Comparison of ENCODE assay signal across 19 cellular contexts in the genomic region with DNA sequence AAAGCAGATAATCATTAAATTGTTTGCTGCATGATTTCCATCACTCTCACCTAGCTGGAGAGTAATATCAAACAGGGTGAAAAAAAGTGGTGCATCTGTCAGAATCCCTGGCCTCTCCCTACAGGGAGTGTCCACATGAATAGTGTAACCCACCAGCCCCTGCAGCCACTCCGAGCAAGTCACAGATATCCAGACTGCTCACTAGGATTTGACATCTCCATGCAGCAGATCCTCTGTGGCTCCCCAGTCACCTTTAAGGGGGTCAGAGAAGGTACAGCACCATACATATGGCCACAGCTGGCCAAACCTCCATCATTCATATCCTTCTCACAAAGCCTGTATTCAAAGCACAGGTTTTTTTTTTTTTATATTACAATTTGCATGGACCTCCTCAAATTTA.
DNase-seq lines count a peak whose midpoint lies in the region; ATAC-seq, FAIRE-seq and TF ChIP-seq lines count a peak whose summit lies in the region.
"Had no signal": no experiment of that assay in that cellular context is flagged by ENCODE, and none has a peak within 500 bp of the region (broad histone marks: within the 10 kb centered on the region; RNA-seq: fewer than 3 reads in every experiment).

No MANE protein-coding gene starts in this region.

- no peak overlapping the region for H2BK15ac ChIP-seq in H1 (ENCODE audit: low read length)

- H4K20me1 ChIP-seq in H1 (replicated peaks in 1 of 2; ENCODE audit: control insufficient read depth in 1 of 2, insufficient read depth in 2 of 2, low read length in 2 of 2), result no peaks in the 10 kb centered on the region
- H4K20me1 ChIP-seq: BLaER1 treated with 17β-estradiol and CSF1 and Interleukin-3, amounts not matched to agents 10 nM and 100 nM had no signal

- ATAC-seq in GM19328 (IDR thresholded peaks at IDR 0.05; ENCODE audit: unreplicated experiment), result no peak

- H3K79me2 ChIP-seq in H1 (ENCODE audit: control insufficient read depth in 1 of 2, insufficient read depth in 2 of 2, low read length in 2 of 2), result no peaks in the 10 kb centered on the region

- TF ChIP-seq EP300 in H1 (IDR thresholded peaks at IDR 0.05; ENCODE audit: borderline replicate concordance in 1 of 2, low read depth in 2 of 2, low read length in 2 of 2), result no peak

- H3K4me3 ChIP-seq in CD8-positive, alpha-beta memory T cell (ENCODE audit: low read length), result no peak overlapping the region
- no peak overlapping the region for H3K4me3 ChIP-seq in H1 (ENCODE audit: extremely low read depth in 1 of 4, insufficient read depth in 2 of 4, low read depth in 3 of 4, low read length in 4 of 4)
- H3K4me3 ChIP-seq: BLaER1 treated with 17β-estradiol and CSF1 and Interleukin-3, amounts not matched to agents 10 nM and 100 nM had no signal

- no peak for TF ChIP-seq RAD21 in H1 (IDR thresholded peaks at IDR 0.05 in 1 of 2, conservative IDR thresholded peaks at IDR 0.05 in 1 of 2; ENCODE audit: low read depth in 2 of 2, low read length in 2 of 2)

- H3K27me3 ChIP-seq in CD8-positive, alpha-beta memory T cell (ENCODE audit: insufficient read depth, low read length, poor library complexity, severe bottlenecking), result no peaks in the 10 kb centered on the region
- H3K27me3 ChIP-seq in H1 (replicated peaks in 1 of 4; ENCODE audit: control insufficient read depth in 3 of 4, extremely low read depth in 1 of 4, insufficient read depth in 3 of 4, low read length in 3 of 4), result no peaks in the 10 kb centered on the region
- H3K27me3 ChIP-seq: BLaER1 treated with 17β-estradiol and CSF1 and Interleukin-3, amounts not matched to agents 10 nM and 100 nM had no signal

- H3K4me3 Mint-ChIP-seq in activated naive CD4-positive, alpha-beta T cell treated with anti-CD3 and anti-CD28 coated beads, Interleukin-2, amount 50 U/mL, for 24 hours, result no peak overlapping the region
- H3K4me3 Mint-ChIP-seq in activated naive CD4-positive, alpha-beta T cell treated with anti-CD3 and anti-CD28 coated beads, Interleukin-2, amount 10 ng/mL, durations not matched to agents 7 days and 5 days, result no peak overlapping the region
- H3K4me3 Mint-ChIP-seq in CD8-positive, alpha-beta memory T cell, result no peak overlapping the region
- no peak overlapping the region for H3K4me3 Mint-ChIP-seq in type B pancreatic cell
- H3K4me3 Mint-ChIP-seq: CD4-positive, CD25-positive, alpha-beta regulatory T cell; IgD-negative memory B cell had no signal

- no peak for FAIRE-seq in H1 (lab: Jason Lieb, UNC)
- FAIRE-seq: D721Med, GM12891, GM19239, H54 had no signal

- H3K36me3 ChIP-seq in CD8-positive, alpha-beta memory T cell (ENCODE audit: insufficient read depth, low read length), result peaks cover 29% of the 10 kb centered on the region
- H3K36me3 ChIP-seq in H1 (ENCODE audit: control insufficient read depth in 2 of 4, insufficient read depth in 4 of 4, low read length in 3 of 4), result no peaks in the 10 kb centered on the region
- H3K36me3 ChIP-seq: BLaER1 treated with 17β-estradiol and CSF1 and Interleukin-3, amounts not matched to agents 10 nM and 100 nM had no signal

- no peak overlapping the region for H4K91ac ChIP-seq in H1 (replicated peaks; ENCODE audit: insufficient read length, low read length)

- no peak for TF ChIP-seq POLR2A in H1 (IDR thresholded peaks at IDR 0.05; ENCODE audit: control extremely low read depth in 1 of 2, low read depth in 2 of 2, low read length in 2 of 2)

- TF ChIP-seq CTCF in H1 (IDR thresholded peaks at IDR 0.05; ENCODE audit: control extremely low read depth in 1 of 3, insufficient read depth in 1 of 3, low read depth in 1 of 3, low read length in 3 of 3) (no peak), type B pancreatic cell (conservative IDR thresholded peaks at IDR 0.05) (no peak)

- no peaks in the 10 kb centered on the region for H3K23me2 ChIP-seq in H1 (ENCODE audit: low read depth, low read length)

- DNase-seq in activated naive CD4-positive, alpha-beta T cell treated with anti-CD3 and anti-CD28 coated beads, Interleukin-2, amount 10 ng/mL, durations not matched to agents 7 days and 5 days, result no peak
- DNase-seq in CD8-positive, alpha-beta memory T cell, result no peak
- no peak for DNase-seq in H1 (ENCODE audit: low read depth in 1 of 2, low spot score in 2 of 2)
- no peak for DNase-seq in type B pancreatic cell (ENCODE audit: extremely low spot score, unreplicated experiment)
- no peak for DNase-seq in NCI-H2081 treated with DMSO at 0.1 percent for 48 hours (lab: John Stamatoyannopoulos, UW)
- DNase-seq: ACHN; CD4-positive, CD25-positive, alpha-beta regulatory T cell; COR-L47; DMS153; DMS79 treated with DMSO at 0.1 percent for 48 hours; EL had no signal

- peaks cover 34% of the 10 kb centered on the region for H3K36me3 Mint-ChIP-seq in activated naive CD4-positive, alpha-beta T cell treated with anti-CD3 and anti-CD28 coated beads, Interleukin-2, amount 50 U/mL, for 24 hours
- H3K36me3 Mint-ChIP-seq in activated naive CD4-positive, alpha-beta T cell treated with anti-CD3 and anti-CD28 coated beads, Interleukin-2, amount 10 ng/mL, durations not matched to agents 7 days and 5 days, result peaks cover 61% of the 10 kb centered on the region
- peaks cover 7 to 74% (median 24%) of the 10 kb centered on the region in 3 donors for H3K36me3 Mint-ChIP-seq in CD8-positive, alpha-beta memory T cell
- H3K36me3 Mint-ChIP-seq in type B pancreatic cell, result peaks cover 3% of the 10 kb centered on the region
- H3K36me3 Mint-ChIP-seq: IgD-negative memory B cell had no signal

- H3K14ac ChIP-seq in H1 (ENCODE audit: insufficient read length), result no peak overlapping the region

- H2BK120ac ChIP-seq in H1 (replicated peaks; ENCODE audit: low read depth, low read length), result no peak overlapping the region

- no peak overlapping the region for H3K18ac ChIP-seq in H1 (ENCODE audit: extremely low read depth, low read length)

- no peak overlapping the region for H3K9ac ChIP-seq in H1 (replicated peaks in 1 of 4; ENCODE audit: extremely low read depth in 1 of 4, low read depth in 3 of 4, low read length in 3 of 4)
- H3K9ac ChIP-seq: BLaER1 treated with 17β-estradiol and CSF1 and Interleukin-3, amounts not matched to agents 10 nM and 100 nM had no signal

- CTCF ChIA-PET in activated naive CD4-positive, alpha-beta T cell treated with anti-CD3 and anti-CD28 coated beads, Interleukin-2, amount 10 ng/mL, durations not matched to agents 7 days and 5 days (lab: Charles Lee), result no interaction called here
- CTCF ChIA-PET in CD8-positive, alpha-beta memory T cell (lab: Charles Lee), result no interaction called here
- CTCF ChIA-PET in H1 (lab: Charles Lee; ENCODE audit: partially characterized antibody), result interaction anchor here (0.6 to 3.4 kb wide), 3 partner anchors 15 to 350 kb away, joined by 3 to 18 read pairs (median 4); no protein-coding TSS in a partner anchor

- no peak overlapping the region for H4K5ac ChIP-seq in H1 (ENCODE audit: insufficient read length, low read depth, low read length)

- POLR2A ChIA-PET in CD8-positive, alpha-beta memory T cell (lab: Charles Lee), result no interaction called here
- POLR2A ChIA-PET in H1 (lab: Charles Lee; ENCODE audit: partially characterized antibody), result no interaction called here

- peak overlapping the region; percentile 70 for H3K27ac Mint-ChIP-seq in activated naive CD4-positive, alpha-beta T cell treated with anti-CD3 and anti-CD28 coated beads, Interleukin-2, amount 50 U/mL, for 24 hours
- no peak overlapping the region for H3K27ac Mint-ChIP-seq in activated naive CD4-positive, alpha-beta T cell treated with anti-CD3 and anti-CD28 coated beads, Interleukin-2, amount 10 ng/mL, durations not matched to agents 7 days and 5 days
- peak overlapping the region in 5 of 8 donors; percentile 11 to 82 (median 47) for H3K27ac Mint-ChIP-seq in CD8-positive, alpha-beta memory T cell
- H3K27ac Mint-ChIP-seq in type B pancreatic cell, result peak overlapping the region; percentile 3
- H3K27ac Mint-ChIP-seq: IgD-negative memory B cell had no signal

- no peaks in the 10 kb centered on the region for H3K9me3 ChIP-seq in CD8-positive, alpha-beta memory T cell (ENCODE audit: low read length)
- H3K9me3 ChIP-seq in H1 (ENCODE audit: insufficient read depth in 2 of 2, low read depth in 1 of 2, low read length in 1 of 2), result no peaks in the 10 kb centered on the region
- H3K9me3 ChIP-seq: BLaER1 treated with 17β-estradiol and CSF1 and Interleukin-3, amounts not matched to agents 10 nM and 100 nM had no signal

- WGBS in H1 (ENCODE audit: extremely low coverage in 1 of 2, insufficient coverage in 1 of 2, insufficient read length in 1 of 2, insufficient replicate concordance in 2 of 2, low coverage in 1 of 2, low lambda C conversion rate in 2 of 2, missing lambda C conversion rate in 1 of 2), 2 experiments, result 95% methylated on average over 1 of the region's 1 CpG; no CpG with 5 or more reads in 1 of the 2 experiments

- no peak overlapping the region for H3K56ac ChIP-seq in H1 (replicated peaks; ENCODE audit: insufficient read length, low read depth, low read length)

- H2BK5ac ChIP-seq in H1 (ENCODE audit: low read depth, low read length), result no peak overlapping the region

- H3K79me1 ChIP-seq in H1 (ENCODE audit: low read depth, low read length), result no peaks in the 10 kb centered on the region

- no peaks in the 10 kb centered on the region for H3K27me3 Mint-ChIP-seq in activated naive CD4-positive, alpha-beta T cell treated with anti-CD3 and anti-CD28 coated beads, Interleukin-2, amount 50 U/mL, for 24 hours
- H3K27me3 Mint-ChIP-seq in activated naive CD4-positive, alpha-beta T cell treated with anti-CD3 and anti-CD28 coated beads, Interleukin-2, amount 10 ng/mL, durations not matched to agents 7 days and 5 days, result no peaks in the 10 kb centered on the region
- no peaks in the 10 kb centered on the region for H3K27me3 Mint-ChIP-seq in CD8-positive, alpha-beta memory T cell
- no peaks in the 10 kb centered on the region for H3K27me3 Mint-ChIP-seq in type B pancreatic cell
- H3K27me3 Mint-ChIP-seq: CD4-positive, CD25-positive, alpha-beta regulatory T cell; IgD-negative memory B cell had no signal

- no peak overlapping the region for H4K8ac ChIP-seq in H1 (ENCODE audit: extremely low read depth, insufficient read depth, low read length)

- peaks cover 79% of the 10 kb centered on the region for H3K4me1 Mint-ChIP-seq in activated naive CD4-positive, alpha-beta T cell treated with anti-CD3 and anti-CD28 coated beads, Interleukin-2, amount 50 U/mL, for 24 hours
- peaks cover 25% of the 10 kb centered on the region for H3K4me1 Mint-ChIP-seq in activated naive CD4-positive, alpha-beta T cell treated with anti-CD3 and anti-CD28 coated beads, Interleukin-2, amount 10 ng/mL, durations not matched to agents 7 days and 5 days
- peaks cover 35 to 51% (median 50%) of the 10 kb centered on the region in 3 donors for H3K4me1 Mint-ChIP-seq in CD8-positive, alpha-beta memory T cell
- H3K4me1 Mint-ChIP-seq in type B pancreatic cell (ENCODE audit: unreplicated experiment), result peaks cover 7% of the 10 kb centered on the region
- H3K4me1 Mint-ChIP-seq: IgD-negative memory B cell had no signal

- no peaks in the 10 kb centered on the region for H3K9me3 Mint-ChIP-seq in activated naive CD4-positive, alpha-beta T cell treated with anti-CD3 and anti-CD28 coated beads, Interleukin-2, amount 50 U/mL, for 24 hours
- H3K9me3 Mint-ChIP-seq in activated naive CD4-positive, alpha-beta T cell treated with anti-CD3 and anti-CD28 coated beads, Interleukin-2, amount 10 ng/mL, durations not matched to agents 7 days and 5 days, result no peaks in the 10 kb centered on the region
- H3K9me3 Mint-ChIP-seq in CD8-positive, alpha-beta memory T cell, result no peaks in the 10 kb centered on the region
- no peaks in the 10 kb centered on the region for H3K9me3 Mint-ChIP-seq in type B pancreatic cell
- H3K9me3 Mint-ChIP-seq: CD4-positive, CD25-positive, alpha-beta regulatory T cell; IgD-negative memory B cell had no signal

- H2AK5ac ChIP-seq in H1 (ENCODE audit: low read depth, low read length), result no peak overlapping the region

- H2BK20ac ChIP-seq in H1 (ENCODE audit: low read length), result no peak overlapping the region

- no peak overlapping the region for H3K4me2 ChIP-seq in H1 (ENCODE audit: insufficient read depth in 1 of 2, low read depth in 2 of 2, low read length in 2 of 2)
- H3K4me2 ChIP-seq: BLaER1 treated with 17β-estradiol and CSF1 and Interleukin-3, amounts not matched to agents 10 nM and 100 nM had no signal

- H2BK12ac ChIP-seq in H1 (ENCODE audit: low read depth, low read length), result no peak overlapping the region

- no peak overlapping the region for H3K27ac ChIP-seq in CD8-positive, alpha-beta memory T cell (ENCODE audit: low read depth, low read length)
- H3K27ac ChIP-seq in H1 (ENCODE audit: low read depth, low read length), result no peak overlapping the region
- H3K27ac ChIP-seq: BLaER1 treated with 17β-estradiol and CSF1 and Interleukin-3, amounts not matched to agents 10 nM and 100 nM had no signal

- peaks cover 23% of the 10 kb centered on the region for H3K4me1 ChIP-seq in CD8-positive, alpha-beta memory T cell (ENCODE audit: insufficient read depth, low read length)
- no peaks in the 10 kb centered on the region for H3K4me1 ChIP-seq in H1 (replicated peaks in 1 of 4; ENCODE audit: control insufficient read depth in 3 of 4, insufficient read depth in 4 of 4, low read length in 3 of 4)

- no peak overlapping the region for H3K23ac ChIP-seq in H1 (ENCODE audit: insufficient read length)

- peak overlapping the region; percentile 83; the same call in 1 of the 2 replicates for H2AFZ ChIP-seq in H1 (ENCODE audit: low read length)

- H3K4ac ChIP-seq in H1 (replicated peaks; ENCODE audit: insufficient read length, low read depth, low read length), result no peak overlapping the region
